ENCODE assay signal across 8 cellular contexts in the genomic region with DNA sequence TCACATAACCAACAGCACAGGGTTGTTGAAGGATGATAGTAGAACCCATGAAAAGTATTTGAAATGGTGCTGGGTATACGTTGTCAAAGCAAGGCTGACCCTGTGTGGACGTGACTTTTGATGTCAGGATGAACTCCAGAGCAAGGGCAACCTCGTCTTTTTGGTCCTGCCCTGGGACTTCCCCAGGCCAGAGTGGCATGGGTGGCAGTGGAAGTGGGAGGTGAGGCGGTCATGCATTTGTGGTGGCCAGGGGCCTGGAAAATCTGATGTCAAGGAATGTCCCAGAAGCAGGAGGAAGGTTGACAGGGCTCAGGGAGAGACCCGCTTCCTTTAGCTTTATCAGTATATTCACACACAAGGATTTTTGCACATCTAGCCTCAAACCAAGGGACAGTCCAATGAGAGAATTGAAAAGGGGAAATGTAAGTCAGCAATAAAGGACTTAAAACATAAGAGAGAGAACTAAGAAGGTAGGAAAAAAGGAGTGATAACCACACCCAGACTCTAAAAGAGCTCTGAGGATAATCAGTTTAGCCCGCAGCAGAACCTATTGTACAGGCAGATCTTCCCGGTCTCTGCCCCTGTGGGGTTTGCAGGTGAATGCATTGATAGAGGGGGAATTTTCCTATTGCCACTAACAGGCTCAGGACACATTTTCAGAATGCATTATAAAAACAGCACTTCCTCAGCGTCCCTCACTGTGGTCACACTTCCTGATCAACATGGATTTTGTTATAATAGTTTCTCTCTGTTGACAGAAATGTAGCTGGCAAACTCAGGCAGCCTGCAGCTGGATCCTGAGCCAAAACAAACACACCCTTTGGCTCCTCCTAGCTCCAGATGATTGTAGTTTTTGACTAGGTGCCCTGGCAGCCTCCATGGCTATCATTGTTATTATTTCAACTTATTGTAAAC.
DNase-seq lines count a peak whose midpoint lies in the region; ATAC-seq and TF ChIP-seq lines count a peak whose summit lies in the region.

No MANE protein-coding gene starts in this region.

- no peak for TF ChIP-seq CTCF in nephron progenitor cell (IDR thresholded peaks at IDR 0.05)
- no peak for TF ChIP-seq CTCF in OCI-LY7 (conservative IDR thresholded peaks at IDR 0.05; ENCODE audit: low read length)

- H3K4me1 Mint-ChIP-seq in nephron progenitor cell: peaks cover 37% of the 10 kb centered on the region
- H3K4me1 Mint-ChIP-seq in activated naive CD4-positive, alpha-beta T cell treated with anti-CD3 and anti-CD28 coated beads, Interleukin-2, amount 10 ng/mL, durations not matched to agents 7 days and 5 days: no peaks in the 10 kb centered on the region

- POLR2A ChIA-PET in OCI-LY7 (lab: Charles Lee): interaction anchor here (0.7 kb wide), 1 partner anchor 393 kb away, joined by 3 read pairs; no protein-coding TSS in a partner anchor

- intact Hi-C loops in OCI-LY7 (cut with micrococcal nuclease; ENCODE audit: unreplicated experiment): no loop called here

- H3K36me3 Mint-ChIP-seq in nephron progenitor cell (ENCODE audit: low read depth): peaks cover 15% of the 10 kb centered on the region
- H3K36me3 Mint-ChIP-seq in activated naive CD4-positive, alpha-beta T cell treated with anti-CD3 and anti-CD28 coated beads, Interleukin-2, amount 10 ng/mL, durations not matched to agents 7 days and 5 days: no peaks in the 10 kb centered on the region

- no peaks in the 10 kb centered on the region for H3K36me3 ChIP-seq in OCI-LY7 (ENCODE audit: insufficient read depth, low read length)

- no peak overlapping the region for H3K4me3 ChIP-seq in OCI-LY7 (ENCODE audit: low read depth, low read length, poor library complexity, severe bottlenecking)

- CTCF ChIA-PET in OCI-LY7 (lab: Charles Lee; ENCODE audit: unreplicated experiment): no interaction called here
- CTCF ChIA-PET in activated naive CD4-positive, alpha-beta T cell treated with anti-CD3 and anti-CD28 coated beads, Interleukin-2, amount 10 ng/mL, durations not matched to agents 7 days and 5 days (lab: Charles Lee): no interaction called here

- H3K27ac Mint-ChIP-seq in nephron progenitor cell: peak overlapping the region; percentile 48
- no peak overlapping the region for H3K27ac Mint-ChIP-seq in activated naive CD4-positive, alpha-beta T cell treated with anti-CD3 and anti-CD28 coated beads, Interleukin-2, amount 10 ng/mL, durations not matched to agents 7 days and 5 days

- no peak overlapping the region for H3K4me2 ChIP-seq in OCI-LY7 (ENCODE audit: low read length)

- H3K27ac ChIP-seq in OCI-LY7 (ENCODE audit: low read depth, low read length, poor library complexity, severe bottlenecking): no peak overlapping the region

- no peaks in the 10 kb centered on the region for H3K27me3 Mint-ChIP-seq in nephron progenitor cell (ENCODE audit: low read depth, poor library complexity)
- no peaks in the 10 kb centered on the region for H3K27me3 Mint-ChIP-seq in activated naive CD4-positive, alpha-beta T cell treated with anti-CD3 and anti-CD28 coated beads, Interleukin-2, amount 10 ng/mL, durations not matched to agents 7 days and 5 days

- H3K9me3 ChIP-seq in OCI-LY7 (ENCODE audit: low read length): no peaks in the 10 kb centered on the region

- no peak overlapping the region for H2AFZ ChIP-seq in OCI-LY7 (ENCODE audit: low read length)

- H3K9me3 Mint-ChIP-seq in nephron progenitor cell: peaks cover 19% of the 10 kb centered on the region
- H3K9me3 Mint-ChIP-seq in activated naive CD4-positive, alpha-beta T cell treated with anti-CD3 and anti-CD28 coated beads, Interleukin-2, amount 10 ng/mL, durations not matched to agents 7 days and 5 days: peaks cover 6% of the 10 kb centered on the region

- peak; percentile 12 for DNase-seq in DMS 273 treated with DMSO at 0.1 percent for 48 hours (lab: John Stamatoyannopoulos, UW)
- peak; percentile 83 for DNase-seq in NCI-H2196 (lab: John Stamatoyannopoulos, UW; ENCODE audit: unreplicated experiment)
- DNase-seq in dermis blood vessel endothelial cell: peak; percentile 90
- DNase-seq in nephron progenitor cell: no peak
- DNase-seq in ACHN: no peak
- DNase-seq in OCI-LY7 (ENCODE audit: low spot score): no peak
- no peak for DNase-seq in activated naive CD4-positive, alpha-beta T cell treated with anti-CD3 and anti-CD28 coated beads, Interleukin-2, amount 10 ng/mL, durations not matched to agents 7 days and 5 days

- H3K9me2 ChIP-seq in OCI-LY7 (ENCODE audit: insufficient read depth, low read length): no peaks in the 10 kb centered on the region

- no peaks in the 10 kb centered on the region for H4K20me1 ChIP-seq in OCI-LY7 (ENCODE audit: insufficient read depth, low read length)

- BruUV-seq in OCI-LY7 (replicated peaks; lab: Mats Ljungman, UMichigan): no TSS peak

- in situ Hi-C loops in ACHN (cut with HindIII; ENCODE audit: low pct_ligation_motif_present, low pct_unique_long_range_greater_than_20kb, low sequenced_read_pairs): no loop called here

- H3K4me3 Mint-ChIP-seq in nephron progenitor cell: no peak overlapping the region
- H3K4me3 Mint-ChIP-seq in activated naive CD4-positive, alpha-beta T cell treated with anti-CD3 and anti-CD28 coated beads, Interleukin-2, amount 10 ng/mL, durations not matched to agents 7 days and 5 days: no peak overlapping the region

- ATAC-seq in HG02763 (IDR thresholded peaks at IDR 0.05; ENCODE audit: unreplicated experiment): no peak

- no peaks in the 10 kb centered on the region for H3K4me1 ChIP-seq in OCI-LY7 (ENCODE audit: insufficient read depth, low read length, poor library complexity, severe bottlenecking)

- no peaks in the 10 kb centered on the region for H3K79me2 ChIP-seq in OCI-LY7 (ENCODE audit: insufficient read depth, low read depth, low read length)

Comparison
In these comparisons a context has a peak if more than half of its experiments do, and no peak if none do; other contexts are left out.
1. DNase-seq: peak in DMS 273 treated with DMSO at 0.1 percent for 48 hours (single experiment), NCI-H2196 (single experiment) and dermis blood vessel endothelial cell (single experiment); none in nephron progenitor cell (single experiment), ACHN (single experiment), OCI-LY7 (single experiment) and activated naive CD4-positive, alpha-beta T cell treated with anti-CD3 and anti-CD28 coated beads, Interleukin-2, amount 10 ng/mL, durations not matched to agents 7 days and 5 days (single experiment).